10 cellular contexts compared by ENCODE assay signal in genomic region chr4:152784490-152785195, GRCh38. TPM values are rescaled to one million over a fixed set of nuclear protein-coding genes. Genes with fewer than 3 reads are reported as not detected.
DNase-seq lines count a peak whose midpoint lies in the region; TF ChIP-seq lines count a peak whose summit lies in the region.
"Had no signal": no experiment of that assay in that cellular context is flagged by ENCODE, and none has a peak within 500 bp of the region (broad histone marks: within the 10 kb centered on the region; RNA-seq: fewer than 3 reads in every experiment).

No MANE protein-coding gene starts in this region.

- H2AFZ ChIP-seq in mammary epithelial cell (ENCODE audit: low read depth, low read length), result no peak overlapping the region

- H3K27me3 Mint-ChIP-seq in osteocyte (ENCODE audit: unreplicated experiment), result no peaks in the 10 kb centered on the region
- H3K27me3 Mint-ChIP-seq: activated naive CD8-positive, alpha-beta T cell had no signal

- in situ Hi-C loops in mammary epithelial cell (cut with MboI; ENCODE audit: low sequenced_read_pairs in 2 of 2), result no loop called here

- H3K4me2 ChIP-seq in mammary epithelial cell (ENCODE audit: insufficient read depth, low read depth, low read length), result no peak overlapping the region

- no peak overlapping the region for H3K27ac ChIP-seq in mammary epithelial cell (ENCODE audit: insufficient read depth, low read depth, low read length)

- no peaks in the 10 kb centered on the region for H3K27me3 ChIP-seq in mammary epithelial cell (ENCODE audit: insufficient read depth, low read length)

- BruUV-seq in mammary epithelial cell (replicated peaks; lab: Mats Ljungman, UMichigan), result no TSS peak

- peaks cover 92% of the 10 kb centered on the region for H3K79me2 ChIP-seq in mammary epithelial cell (ENCODE audit: insufficient read depth, low read length)

- H4K20me1 ChIP-seq in mammary epithelial cell (ENCODE audit: insufficient read depth, low read length), result no peaks in the 10 kb centered on the region

- intact Hi-C loops in mammary epithelial cell (cut with micrococcal nuclease), result no loop called here

- no peaks in the 10 kb centered on the region for H3K36me3 Mint-ChIP-seq in osteocyte (ENCODE audit: unreplicated experiment)

- peaks cover 44% of the 10 kb centered on the region for H3K4me1 Mint-ChIP-seq in osteocyte (ENCODE audit: unreplicated experiment)

- no peak overlapping the region for H3K4me3 Mint-ChIP-seq in osteocyte (ENCODE audit: unreplicated experiment)
- H3K4me3 Mint-ChIP-seq: activated naive CD8-positive, alpha-beta T cell had no signal

- H3K9me3 Mint-ChIP-seq in osteocyte (ENCODE audit: unreplicated experiment), result no peaks in the 10 kb centered on the region

- peak; percentile 36 for DNase-seq in DMS53 (lab: John Stamatoyannopoulos, UW)
- DNase-seq in DMS53 treated with DMSO at 0.1 percent for 48 hours (lab: John Stamatoyannopoulos, UW; ENCODE audit: unreplicated experiment), result no peak
- peak; percentile 31 for DNase-seq in MV-4-11 (lab: John Stamatoyannopoulos, UW)
- DNase-seq in mammary epithelial cell, result peak; percentile 34
- no peak for DNase-seq in osteocyte (ENCODE audit: extremely low spot score, unreplicated experiment)
- no peak for DNase-seq in DMS114 treated with DMSO at 0.1 percent for 48 hours (lab: John Stamatoyannopoulos, UW; ENCODE audit: unreplicated experiment)
- no peak for DNase-seq in NCI-H1930 (lab: John Stamatoyannopoulos, UW)
- no peak for DNase-seq in DMS79 treated with DMSO at 0.1 percent for 48 hours (lab: John Stamatoyannopoulos, UW)
- DNase-seq: kidney had no signal

- no peaks in the 10 kb centered on the region for H3K9me3 ChIP-seq in mammary epithelial cell (replicated peaks; ENCODE audit: insufficient read depth, low read length)

- TF ChIP-seq CTCF in mammary epithelial cell (conservative IDR thresholded peaks at IDR 0.05 in 1 of 2, IDR thresholded peaks at IDR 0.05 in 1 of 2; ENCODE audit: extremely low read depth in 1 of 2, insufficient read depth in 1 of 2, low read depth in 1 of 2, low read length in 2 of 2), result peak; percentile 18 to 19
- peak; percentile 17 for TF ChIP-seq CTCF in osteocyte (IDR thresholded peaks at IDR 0.05)

- no peak overlapping the region for H3K9ac ChIP-seq in mammary epithelial cell (ENCODE audit: insufficient read depth, low read length)

- H3K36me3 ChIP-seq in mammary epithelial cell (ENCODE audit: insufficient read depth, low read length), result no peaks in the 10 kb centered on the region

- no peak overlapping the region for H3K27ac Mint-ChIP-seq in osteocyte (ENCODE audit: unreplicated experiment)
- H3K27ac Mint-ChIP-seq: activated naive CD8-positive, alpha-beta T cell had no signal

- CTCF ChIA-PET in mammary epithelial cell (lab: Charles Lee; ENCODE audit: low non-redundant PET), result no interaction called here

- dilution Hi-C loops in mammary epithelial cell (cut with HindIII; ENCODE audit: low sequenced_read_pairs), result no loop called here

- no peak overlapping the region for H3K4me3 ChIP-seq in mammary epithelial cell (replicated peaks in 1 of 3; ENCODE audit: insufficient read depth in 1 of 3, low read depth in 2 of 3, low read length in 3 of 3)

- WGBS in mammary epithelial cell (ENCODE audit: low coverage, missing lambda C conversion rate), result 93% methylated on average over 4 of the region's 4 CpGs

- H3K4me1 ChIP-seq in mammary epithelial cell (ENCODE audit: insufficient read depth, low read length), result peaks cover 18% of the 10 kb centered on the region

RNA-seq across cellular contexts. Expression of gene ARFIP1, which starts 4.9 kb away (rescaled TPM):
- total RNA-seq in mammary epithelial cell (10 to 100 TPM; 34.8 to 42.8 TPM), osteocyte (41.9 and 43.2 TPM in 2 replicates)
- polyA plus RNA-seq in mammary epithelial cell, result 14.7 TPM
- 19.6 TPM for polyA minus RNA-seq in mammary epithelial cell

RNA-seq across cellular contexts. Expression of gene TIGD4, which starts 5.1 kb away (rescaled TPM):
- total RNA-seq in mammary epithelial cell (under 1 TPM; 0.50 to 0.71 TPM), osteocyte (0.18 and 0.19 TPM in 2 replicates)
- polyA plus RNA-seq in mammary epithelial cell, result 0.17 TPM
- not detected for polyA minus RNA-seq in mammary epithelial cell

Comparison
In these comparisons a context has a peak if more than half of its experiments do, and no peak if none do; other contexts are left out.
1. DNase-seq: peak in DMS53 (single experiment), MV-4-11 (single experiment) and mammary epithelial cell (single experiment); none in DMS53 treated with DMSO at 0.1 percent for 48 hours (single experiment), osteocyte (single experiment), DMS114 treated with DMSO at 0.1 percent for 48 hours (single experiment), NCI-H1930 (0 of 2) and DMS79 treated with DMSO at 0.1 percent for 48 hours (single experiment).